ENCODE assay signal across 13 cellular contexts in the genomic region with DNA sequence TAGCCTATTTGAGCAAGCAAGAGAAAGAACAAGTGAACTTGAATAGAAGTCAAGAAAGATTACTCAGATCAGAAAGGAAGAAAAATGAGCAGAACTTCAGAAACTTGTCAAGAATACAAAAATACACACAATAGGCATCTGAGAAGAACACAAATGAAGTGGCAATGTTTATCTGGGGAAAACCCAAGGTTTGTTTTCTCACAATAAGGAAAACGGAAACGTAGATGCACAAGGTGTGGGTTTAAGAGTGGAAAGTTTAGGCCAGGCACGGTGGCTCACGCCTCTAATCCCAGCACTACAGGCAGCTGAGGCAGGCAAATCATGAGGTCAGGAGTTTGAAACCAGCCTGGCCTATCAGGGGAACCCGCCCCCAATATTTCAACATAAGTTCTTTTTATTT.
A peak's percentile ranks its signal among the peaks of the same experiment; 100 is the strongest.
DNase-seq lines count a peak whose midpoint lies in the region; ATAC-seq and TF ChIP-seq lines count a peak whose summit lies in the region.
"Had no signal": no experiment of that assay in that cellular context is flagged by ENCODE, and none has a peak within 500 bp of the region (broad histone marks: within the 10 kb centered on the region; RNA-seq: fewer than 3 reads in every experiment).

No MANE protein-coding gene starts in this region.

- TF ChIP-seq RAD21 in SK-N-SH (IDR thresholded peaks at IDR 0.05; ENCODE audit: low read length): no peak

- H3K27me3 ChIP-seq in MM.1S (replicated peaks; ENCODE audit: insufficient read depth, low read length): no peaks in the 10 kb centered on the region
- no peaks in the 10 kb centered on the region for H3K27me3 ChIP-seq in SK-N-SH (ENCODE audit: insufficient read depth)
- H3K27me3 ChIP-seq: brain microvascular endothelial cell had no signal

- no peak overlapping the region for H3K4me2 ChIP-seq in MM.1S (ENCODE audit: low read depth, low read length)
- no peak overlapping the region for H3K4me2 ChIP-seq in SK-N-SH

- H3K27ac ChIP-seq in MM.1S (ENCODE audit: low read length) (peak overlapping the region; percentile 20; the same call in 1 of the 2 replicates), SK-N-SH (ENCODE audit: low read depth in 2 of 2, low read length in 1 of 2) (no peak overlapping the region)
- H3K27ac ChIP-seq: brain microvascular endothelial cell had no signal

- H3K79me2 ChIP-seq in MM.1S (ENCODE audit: low read length) (no peaks in the 10 kb centered on the region), SK-N-SH (ENCODE audit: insufficient read depth) (no peaks in the 10 kb centered on the region)

- TF ChIP-seq EP300 in SK-N-SH (IDR thresholded peaks at IDR 0.05; ENCODE audit: borderline replicate concordance in 1 of 2, low read depth in 1 of 2, low read length in 1 of 2): no peak

- H3K9me2 ChIP-seq in MM.1S (replicated peaks; ENCODE audit: insufficient read depth, low read length): no peaks in the 10 kb centered on the region
- 0 out of 2 replicates have a peak, but pooled peaks cover 3% of the 10 kb centered on the region for H3K9me2 ChIP-seq in SK-N-SH

- POLR2A ChIA-PET in SK-N-SH (lab: Yijun Ruan, JAX): no interaction called here

- CTCF ChIA-PET in SK-N-SH (lab: Yijun Ruan, JAX): interaction anchor here (1.4 kb wide), 1 partner anchor 29 kb away, joined by 4 read pairs; no protein-coding TSS in a partner anchor

- DNase-seq in MM.1S (peak; percentile 14), SK-N-SH (no peak), cortex of kidney (lab: John Stamatoyannopoulos, UW) (no peak), NCI-H2107 (lab: John Stamatoyannopoulos, UW) (no peak)
- DNase-seq: brain microvascular endothelial cell; CD8-positive, alpha-beta memory T cell; hippocampal formation; mesendoderm; NCI-H1417; T1000 had no signal

- H2AFZ ChIP-seq in MM.1S (ENCODE audit: low read length) (no peak overlapping the region), SK-N-SH (ENCODE audit: low read depth) (no peak overlapping the region)

- ATAC-seq in GM18861 (IDR thresholded peaks at IDR 0.05; ENCODE audit: unreplicated experiment): peak; percentile 93
- ATAC-seq in GM21367 (IDR thresholded peaks at IDR 0.05; ENCODE audit: unreplicated experiment): peak; percentile 96
- peak; percentile 81 for ATAC-seq in HG02981 (IDR thresholded peaks at IDR 0.05; ENCODE audit: unreplicated experiment)

- H3K9me3 ChIP-seq in MM.1S (replicated peaks; ENCODE audit: insufficient read depth, low read length) (no peaks in the 10 kb centered on the region), SK-N-SH (peaks cover 9% of the 10 kb centered on the region; the same call in 1 of the 2 replicates)

- H3K4me3 ChIP-seq in MM.1S (ENCODE audit: low read length): no peak overlapping the region
- H3K4me3 ChIP-seq in SK-N-SH (ENCODE audit: low read depth in 2 of 2, low read length in 1 of 2): no peak overlapping the region

- WGBS in SK-N-SH (ENCODE audit: low lambda C conversion rate): 33% methylated on average over 5 of the region's 5 CpGs

- H3K4me1 ChIP-seq in MM.1S (ENCODE audit: low read length) (0 out of 2 replicates have a peak, but pooled peaks cover 13% of the 10 kb centered on the region), SK-N-SH (ENCODE audit: control insufficient read depth in 1 of 2, insufficient read depth in 2 of 2, low read depth in 1 of 2, low read length in 1 of 2) (no peaks in the 10 kb centered on the region)

- TF ChIP-seq CTCF in MM.1S (IDR thresholded peaks at IDR 0.05; ENCODE audit: low read length) (no peak), SK-N-SH (IDR thresholded peaks at IDR 0.05) (no peak)

- H4K20me1 ChIP-seq in MM.1S (ENCODE audit: insufficient read depth, low read length) (no peaks in the 10 kb centered on the region), SK-N-SH (ENCODE audit: insufficient read depth) (no peaks in the 10 kb centered on the region)

- H3K9ac ChIP-seq in MM.1S (ENCODE audit: low read length): no peak overlapping the region
- H3K9ac ChIP-seq in SK-N-SH: no peak overlapping the region

- H3K36me3 ChIP-seq in MM.1S (replicated peaks; ENCODE audit: insufficient read depth, low read length) (no peaks in the 10 kb centered on the region), SK-N-SH (replicated peaks in 1 of 2; ENCODE audit: control insufficient read depth in 1 of 2, insufficient read depth in 2 of 2, low read length in 1 of 2) (no peaks in the 10 kb centered on the region)
- H3K36me3 ChIP-seq: brain microvascular endothelial cell had no signal

- H3F3A ChIP-seq in MM.1S (ENCODE audit: insufficient read depth, low read length) (no peaks in the 10 kb centered on the region), SK-N-SH (replicated peaks; ENCODE audit: insufficient read depth) (no peaks in the 10 kb centered on the region)

TF ChIP-seq in SK-N-SH, 30 proteins besides CTCF, POLR2A, EP300 and RAD21:
- TF ChIP-seq FOSL2 (IDR thresholded peaks at IDR 0.05; ENCODE audit: borderline replicate concordance, low read depth): no peak
- TF ChIP-seq TEAD4 (IDR thresholded peaks at IDR 0.05; ENCODE audit: borderline replicate concordance, insufficient read depth): no peak
TF ChIP-seq in SK-N-SH: peak in this region for 0.
